Comparison of ENCODE assay signal across 1 cellular context in the genomic region with DNA sequence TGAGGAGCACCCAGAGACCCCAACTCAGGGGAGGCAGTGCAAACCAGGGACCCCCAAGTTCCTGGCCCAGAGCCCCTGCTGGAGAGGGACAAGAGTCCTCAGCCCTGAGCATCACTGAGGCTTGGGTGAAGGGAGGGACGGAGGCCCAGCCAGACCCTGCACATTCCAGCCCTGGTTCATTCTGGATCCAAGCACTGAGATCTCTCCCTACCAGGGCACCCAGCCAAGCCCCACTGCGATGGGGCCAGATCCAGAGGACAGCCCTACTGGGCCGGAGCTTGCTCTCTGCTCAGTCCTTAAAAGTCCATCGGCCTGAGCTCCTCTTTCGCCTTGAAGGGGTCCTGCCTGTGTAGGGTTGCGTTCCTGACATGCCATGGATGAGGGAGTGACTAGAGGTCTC.
TF ChIP-seq lines count a peak whose summit lies in the region.

No MANE protein-coding gene starts in this region.

TF ChIP-seq in WTC11, 78 proteins besides CTCF, POLR2A, EP300 and RAD21 (continued from another document):
- no peak for TF ChIP-seq ERG (CRISPR knock-in tag; IDR thresholded peaks at IDR 0.05)
- TF ChIP-seq, protein P1, sequence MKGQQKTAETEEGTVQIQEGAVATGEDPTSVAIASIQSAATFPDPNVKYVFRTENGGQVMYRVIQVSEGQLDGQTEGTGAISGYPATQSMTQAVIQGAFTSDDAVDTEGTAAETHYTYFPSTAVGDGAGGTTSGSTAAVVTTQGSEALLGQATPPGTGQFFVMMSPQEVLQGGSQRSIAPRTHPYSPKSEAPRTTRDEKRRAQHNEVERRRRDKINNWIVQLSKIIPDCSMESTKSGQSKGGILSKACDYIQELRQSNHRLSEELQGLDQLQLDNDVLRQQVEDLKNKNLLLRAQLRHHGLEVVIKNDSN (CRISPR knock-in tag; IDR thresholded peaks at IDR 0.05) = no peak
- TF ChIP-seq TEAD4 (CRISPR knock-in tag; IDR thresholded peaks at IDR 0.05) = no peak
- no peak for TF ChIP-seq TP53 (CRISPR knock-in tag; IDR thresholded peaks at IDR 0.05)
- TF ChIP-seq, protein P2, sequence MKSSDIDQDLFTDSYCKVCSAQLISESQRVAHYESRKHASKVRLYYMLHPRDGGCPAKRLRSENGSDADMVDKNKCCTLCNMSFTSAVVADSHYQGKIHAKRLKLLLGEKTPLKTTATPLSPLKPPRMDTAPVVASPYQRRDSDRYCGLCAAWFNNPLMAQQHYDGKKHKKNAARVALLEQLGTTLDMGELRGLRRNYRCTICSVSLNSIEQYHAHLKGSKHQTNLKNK (CRISPR knock-in tag; IDR thresholded peaks at IDR 0.05) = no peak
- no peak for TF ChIP-seq MLX (CRISPR knock-in tag; IDR thresholded peaks at IDR 0.05)
- TF ChIP-seq ZNF425 (CRISPR knock-in tag; conservative IDR thresholded peaks at IDR 0.05) = no peak
- no peak for TF ChIP-seq CBFB (CRISPR knock-in tag; IDR thresholded peaks at IDR 0.05; ENCODE audit: low read depth)
- no peak for TF ChIP-seq E2F1 (CRISPR knock-in tag; IDR thresholded peaks at IDR 0.05)
- no peak for TF ChIP-seq PRRX2 (CRISPR knock-in tag; IDR thresholded peaks at IDR 0.05)
